30 cellular contexts compared by ENCODE assay signal in the genomic region with DNA sequence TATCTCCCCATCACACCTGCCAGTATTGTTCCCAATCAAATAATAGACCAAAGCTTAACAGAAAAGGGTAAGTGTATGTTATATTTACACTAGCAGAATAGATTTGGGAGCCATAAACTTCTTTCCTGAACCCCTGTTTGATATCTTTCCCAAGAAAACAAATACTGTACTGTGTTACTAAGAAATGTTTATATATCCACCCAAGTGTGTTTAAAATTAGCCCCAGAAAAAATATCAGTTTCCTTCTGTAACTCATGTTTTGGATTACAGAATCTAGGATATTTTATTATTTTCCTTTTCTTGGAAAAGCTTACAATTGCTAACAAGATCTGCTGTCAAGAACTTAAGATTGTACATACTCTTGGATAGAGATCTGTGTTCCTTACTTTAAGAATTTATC.
"Had no signal": no experiment of that assay in that cellular context is flagged by ENCODE, and none has a peak within 500 bp of the region (broad histone marks: within the 10 kb centered on the region; RNA-seq: fewer than 3 reads in every experiment).

No MANE protein-coding gene starts in this region.

- H3K27me3 ChIP-seq: adrenal gland, body of pancreas, MG63, Peyer's patch, SJSA1 had no signal

- H3K27me3 Mint-ChIP-seq: activated CD4-positive, alpha-beta T cell treated with anti-CD3 and anti-CD28 coated beads, Interleukin-2, amount 10 ng/mL, durations not matched to agents 7 days and 5 days; activated naive CD4-positive, alpha-beta T cell treated with anti-CD3 and anti-CD28 coated beads, Interleukin-2, amount 50 U/mL, for 24 hours; activated naive CD8-positive, alpha-beta T cell treated with anti-CD3 and anti-CD28 coated beads, Interleukin-2, amount 10 ng/mL, durations not matched to agents 7 days and 5 days; activated T-cell treated with anti-CD3 and anti-CD28 coated beads, Interleukin-2, amount 50 U/mL, for 24 hours had no signal

- H3K4me1 ChIP-seq: adrenal gland, body of pancreas, Peyer's patch, SJSA1 had no signal

- H3K27ac ChIP-seq: adrenal gland, body of pancreas, Peyer's patch, SJSA1 had no signal

- H3K27ac Mint-ChIP-seq: activated CD4-positive, alpha-beta T cell treated with anti-CD3 and anti-CD28 coated beads, Interleukin-2, amount 10 ng/mL, durations not matched to agents 7 days and 5 days; activated CD8-positive, alpha-beta T cell treated with anti-CD3 and anti-CD28 coated beads, Interleukin-2, amount 10 ng/mL, durations not matched to agents 7 days and 5 days; activated naive CD4-positive, alpha-beta T cell treated with anti-CD3 and anti-CD28 coated beads, Interleukin-2, amount 50 U/mL, for 24 hours; activated naive CD8-positive, alpha-beta T cell treated with anti-CD3 and anti-CD28 coated beads, Interleukin-2, amount 10 ng/mL, durations not matched to agents 7 days and 5 days; activated T-cell treated with anti-CD3 and anti-CD28 coated beads, Interleukin-2, amount 50 U/mL, for 24 hours; activated T-helper 2 cell treated with anti-CD3 and anti-CD28 coated beads, Interferon-gamma antibody, Interleukin-2, Interleukin-4, amounts not matched to agents 10 μg/mL and 5 μg/mL and 100 μg/mL, durations not matched to agents 14 hours and 24 hours and 36 hours; T-helper 1 cell treated with Interleukin-12 subunit alpha and Interleukin-12 subunit beta and Interleukin-4 antibody, amounts not matched to agents 30 μg/mL and 1 μg/mL, for 36 hours; T-helper 2 cell treated with Interferon-gamma antibody and Interleukin-4, amounts not matched to agents 5 μg/mL and 100 μg/mL, for 36 hours had no signal

- DNase-seq: activated CD4-positive, alpha-beta T cell treated with anti-CD3 and anti-CD28 coated beads, Interleukin-2, amount 10 ng/mL, durations not matched to agents 7 days and 5 days; activated CD4-positive, alpha-beta T cell treated with anti-CD3 and anti-CD28 coated beads, Interleukin-2, amount 50 U/mL, for 48 hours; activated CD8-positive, alpha-beta T cell treated with anti-CD3 and anti-CD28 coated beads, Interleukin-2, amount 10 ng/mL, durations not matched to agents 7 days and 5 days; activated gamma-delta T cell; activated naive CD4-positive, alpha-beta T cell treated with Interleukin-2 at 50 U/mL for 16 hours; activated naive CD8-positive, alpha-beta T cell treated with anti-CD3 and anti-CD28 coated beads, Interleukin-2, amount 10 ng/mL, durations not matched to agents 7 days and 5 days; activated T-cell treated with anti-CD3 and anti-CD28 coated beads, Interleukin-2, amount 50 U/mL, for 24 hours; adrenal gland; body of pancreas; central memory CD4-positive, alpha-beta T cell; Kasumi-1; KG1; MG63; NCI-H1092; NCI-H1436 treated with DMSO at 0.1 percent for 48 hours; NCI-H1694 treated with DMSO at 0.1 percent for 48 hours; NCI-H2029 treated with DMSO at 0.1 percent for 48 hours; NCI-H2107; NCI-H510A; NCI-H526; NK-92 treated with Interleukin-12 subunit alpha and Interleukin-12 subunit beta, amount 100 ng/mL, for 24 hours; PC-3; Peyer's patch; RPMI8226; SK-N-SH had no signal

- H3K9ac ChIP-seq: SK-N-SH had no signal

- H3K36me3 ChIP-seq: adrenal gland, MG63, Peyer's patch, SJSA1 had no signal

- ATAC-seq: activated CD8-positive, alpha-beta T cell treated with anti-CD3 and anti-CD28 coated beads, Interleukin-2, amount 10 ng/mL, durations not matched to agents 7 days and 5 days; body of pancreas; PC-3 had no signal

- H3K4me1 Mint-ChIP-seq: activated CD4-positive, alpha-beta T cell treated with anti-CD3 and anti-CD28 coated beads, Interleukin-2, amount 10 ng/mL, durations not matched to agents 7 days and 5 days; activated naive CD4-positive, alpha-beta T cell treated with anti-CD3 and anti-CD28 coated beads, Interleukin-2, amount 50 U/mL, for 24 hours; activated naive CD8-positive, alpha-beta T cell treated with anti-CD3 and anti-CD28 coated beads, Interleukin-2, amount 10 ng/mL, durations not matched to agents 7 days and 5 days had no signal

- H3K4me2 ChIP-seq: SK-N-SH had no signal

- H3K4me3 ChIP-seq: adrenal gland, body of pancreas, MG63, Peyer's patch, SJSA1 had no signal

- H3K9me3 ChIP-seq: adrenal gland, body of pancreas, MG63, Peyer's patch, SJSA1, SK-N-SH had no signal

- H3K36me3 Mint-ChIP-seq: activated naive CD4-positive, alpha-beta T cell treated with anti-CD3 and anti-CD28 coated beads, Interleukin-2, amount 50 U/mL, for 24 hours; activated naive CD8-positive, alpha-beta T cell treated with anti-CD3 and anti-CD28 coated beads, Interleukin-2, amount 10 ng/mL, durations not matched to agents 7 days and 5 days had no signal

- H3K4me3 Mint-ChIP-seq: activated CD4-positive, alpha-beta T cell treated with anti-CD3 and anti-CD28 coated beads, Interleukin-2, amount 10 ng/mL, durations not matched to agents 7 days and 5 days; activated CD8-positive, alpha-beta T cell treated with anti-CD3 and anti-CD28 coated beads, Interleukin-2, amount 10 ng/mL, durations not matched to agents 7 days and 5 days; activated naive CD4-positive, alpha-beta T cell treated with anti-CD3 and anti-CD28 coated beads, Interleukin-2, amount 50 U/mL, for 24 hours; activated naive CD8-positive, alpha-beta T cell treated with anti-CD3 and anti-CD28 coated beads, Interleukin-2, amount 10 ng/mL, durations not matched to agents 7 days and 5 days; activated T-cell treated with anti-CD3 and anti-CD28 coated beads, Interleukin-2, amount 50 U/mL, for 24 hours; T-helper 1 cell treated with Interleukin-12 subunit alpha and Interleukin-12 subunit beta and Interleukin-4 antibody, amounts not matched to agents 30 μg/mL and 1 μg/mL, for 36 hours; T-helper 2 cell treated with Interferon-gamma antibody and Interleukin-4, amounts not matched to agents 5 μg/mL and 100 μg/mL, for 36 hours had no signal
